ENCODE assay signal across 14 cellular contexts in genomic region chr12:123104809-123105208, GRCh38. TPM values are rescaled to one million over a fixed set of nuclear protein-coding genes. Genes with fewer than 3 reads are reported as not detected.
DNase-seq lines count a peak whose midpoint lies in the region; TF ChIP-seq lines count a peak whose summit lies in the region.
"Had no signal": no experiment of that assay in that cellular context is flagged by ENCODE, and none has a peak within 500 bp of the region (broad histone marks: within the 10 kb centered on the region; RNA-seq: fewer than 3 reads in every experiment).

No MANE protein-coding gene starts in this region.

- H3K9me3 ChIP-seq in BLaER1 (no peaks in the 10 kb centered on the region), mesodermal cell (ENCODE audit: control insufficient read depth, low read length) (no peaks in the 10 kb centered on the region), ovary (no peaks in the 10 kb centered on the region), Karpas-422 (ENCODE audit: low read length) (no peaks in the 10 kb centered on the region)
- H3K9me3 ChIP-seq: pancreas, thoracic aorta had no signal

- TF ChIP-seq POLR2A in ovary (IDR thresholded peaks at IDR 0.05): no peak

- peak overlapping the region; percentile 86; the same call in 1 of the 2 replicates for H3K27ac ChIP-seq in BLaER1
- H3K27ac ChIP-seq in caudate nucleus (ENCODE audit: low read depth, low read length): peak overlapping the region; percentile 16
- H3K27ac ChIP-seq in mesodermal cell (ENCODE audit: low read depth, low read length, severe bottlenecking): peak overlapping the region; percentile 49
- H3K27ac ChIP-seq in ovary: no peak overlapping the region
- no peak overlapping the region for H3K27ac ChIP-seq in Karpas-422 (ENCODE audit: low read length)
- H3K27ac ChIP-seq: thoracic aorta had no signal

- peaks cover 11% of the 10 kb centered on the region; the same call in 1 of the 2 replicates for H4K20me1 ChIP-seq in BLaER1
- H4K20me1 ChIP-seq in Karpas-422 (ENCODE audit: insufficient read depth, low read depth, low read length): no peaks in the 10 kb centered on the region

- H3K4me2 ChIP-seq in BLaER1 (no peak overlapping the region), Karpas-422 (ENCODE audit: low read depth, low read length, poor library complexity, severe bottlenecking) (no peak overlapping the region)

- no peaks in the 10 kb centered on the region for H3K9me2 ChIP-seq in Karpas-422 (replicated peaks; ENCODE audit: insufficient read depth, low read length)

- no peak for TF ChIP-seq EP300 in ovary (IDR thresholded peaks at IDR 0.05)

- no peaks in the 10 kb centered on the region for H3K79me2 ChIP-seq in Karpas-422 (ENCODE audit: low read length)

- H2AFZ ChIP-seq in Karpas-422 (ENCODE audit: low read length): no peak overlapping the region

- DNase-seq in COLO668 (lab: John Stamatoyannopoulos, UW; ENCODE audit: unreplicated experiment) (peak; percentile 33), caudate nucleus (lab: John Stamatoyannopoulos, UW) (no peak), ovary (no peak), GM20000 (ENCODE audit: low spot score) (no peak), NCI-H187 (lab: John Stamatoyannopoulos, UW) (no peak), Karpas-422 (no peak)
- DNase-seq: activated T-cell treated with anti-CD3 and anti-CD28 coated beads, Interleukin-2, amount 50 U/mL, for 4 hours; HFFc6; NCI-H187 treated with DMSO at 0.1 percent for 48 hours; pancreas; RPMI8226 had no signal

- TF ChIP-seq CTCF in ovary (IDR thresholded peaks at IDR 0.05): no peak
- TF ChIP-seq CTCF in GM20000 (IDR thresholded peaks at IDR 0.05; ENCODE audit: extremely low read depth, missing control alignments): no peak

- intact Hi-C loops in ovary (cut with DNase I): no loop called here

- H3K4me1 ChIP-seq in BLaER1: peaks cover 94% of the 10 kb centered on the region
- H3K4me1 ChIP-seq in mesodermal cell (ENCODE audit: control insufficient read depth, insufficient read depth, low read length, poor library complexity, severe bottlenecking): peaks cover 25% of the 10 kb centered on the region
- peaks cover 23% of the 10 kb centered on the region for H3K4me1 ChIP-seq in ovary (ENCODE audit: insufficient read depth)
- H3K4me1 ChIP-seq in Karpas-422 (ENCODE audit: low read length): peaks cover 4% of the 10 kb centered on the region; the same call in 1 of the 2 replicates
- H3K4me1 ChIP-seq: pancreas had no signal

- no peak overlapping the region for H3K4me3 ChIP-seq in BLaER1
- H3K4me3 ChIP-seq in mesodermal cell (ENCODE audit: extremely low read depth, insufficient read depth, low read length, poor library complexity, severe bottlenecking): no peak overlapping the region
- H3K4me3 ChIP-seq in ovary: no peak overlapping the region
- no peak overlapping the region for H3K4me3 ChIP-seq in Karpas-422 (ENCODE audit: low read length)
- H3K4me3 ChIP-seq: pancreas, thoracic aorta had no signal

- WGBS in mesodermal cell (ENCODE audit: insufficient coverage in 2 of 2), 2 experiments: 79 to 81% methylated on average over 4 of the region's 4 CpGs
- WGBS in ovary, 3 donors: 78 to 85% (median 84%) methylated on average over 4 of the region's 4 CpGs

- H3K36me3 ChIP-seq in BLaER1: peaks cover 46% of the 10 kb centered on the region
- peaks cover 14% of the 10 kb centered on the region for H3K36me3 ChIP-seq in mesodermal cell (ENCODE audit: control insufficient read depth, insufficient read depth, low read length)
- H3K36me3 ChIP-seq in ovary: no peaks in the 10 kb centered on the region
- no peaks in the 10 kb centered on the region for H3K36me3 ChIP-seq in Karpas-422 (ENCODE audit: insufficient read depth, low read length)
- H3K36me3 ChIP-seq: pancreas, thoracic aorta had no signal

- H3K9ac ChIP-seq in BLaER1: no peak overlapping the region
- H3K9ac ChIP-seq in Karpas-422 (ENCODE audit: low read length): no peak overlapping the region

- no peaks in the 10 kb centered on the region for H3K27me3 ChIP-seq in BLaER1
- H3K27me3 ChIP-seq in ovary: no peaks in the 10 kb centered on the region
- peaks cover 2% of the 10 kb centered on the region; the same call in 1 of the 2 replicates for H3K27me3 ChIP-seq in Karpas-422 (ENCODE audit: low read length)
- H3K27me3 ChIP-seq: pancreas had no signal

RNA-seq across cellular contexts. Expression of gene PITPNM2, which starts 46.1 kb away (rescaled TPM):
- 8.0 TPM for polyA plus RNA-seq in mesodermal cell (2013, experiment 1 of 2)
- 8.8 TPM for polyA plus RNA-seq in mesodermal cell (2013, experiment 2 of 2)
- total RNA-seq in ovary: 10 to 100 TPM; 11.1 to 71.8 (median 38.2) TPM
- 10 to 100 TPM; 11.1 to 12.5 TPM for polyA plus RNA-seq in ovary
- total RNA-seq in Karpas-422 (2014; rRNA removed; shearing (Covaris generic); ENCODE audit: low replicate concordance): 0.04 and 0.19 TPM in 2 replicates

Comparison
In these comparisons a context has a peak if more than half of its experiments do, and no peak if none do; other contexts are left out.
1. H3K27ac ChIP-seq: peak in BLaER1 (single experiment), caudate nucleus (single experiment) and mesodermal cell (single experiment); none in ovary (0 of 2) and Karpas-422 (single experiment).
2. RNA of gene PITPNM2, which starts 46.1 kb away (total RNA-seq): 11.1 to 71.8 TPM in ovary; 0.04 to 0.19 TPM in Karpas-422; every median in the first group is over 10 times any median in the second.